ENCODE assay signal across 20 cellular contexts in the genomic region with DNA sequence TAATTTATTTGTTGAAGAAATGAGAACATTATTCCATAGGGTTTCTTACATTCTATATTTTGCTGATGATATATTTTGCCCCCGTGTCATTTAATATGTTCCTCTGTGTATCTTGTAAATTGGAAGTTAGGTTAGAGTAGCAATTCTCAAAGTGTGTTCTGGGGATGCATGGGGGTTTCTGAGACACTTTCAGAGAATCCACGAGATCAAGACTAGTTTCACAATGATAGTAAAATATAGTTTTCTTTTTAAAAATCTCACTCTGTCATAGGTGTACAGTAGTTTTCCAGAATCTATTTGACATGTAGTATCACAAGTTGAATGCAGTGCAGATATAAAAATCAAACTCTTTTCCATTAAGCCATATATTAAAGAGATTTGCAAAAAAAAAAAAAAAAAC.
DNase-seq lines count a peak whose midpoint lies in the region; ATAC-seq lines count a peak whose summit lies in the region.
"Had no signal": no experiment of that assay in that cellular context is flagged by ENCODE, and none has a peak within 500 bp of the region (broad histone marks: within the 10 kb centered on the region; RNA-seq: fewer than 3 reads in every experiment).

No MANE protein-coding gene starts in this region.

- no peaks in the 10 kb centered on the region for H3K9me3 ChIP-seq in SJCRH30 (replicated peaks)
- H3K9me3 ChIP-seq: A549; BLaER1 treated with 17β-estradiol and CSF1 and Interleukin-3, amounts not matched to agents 10 nM and 100 nM; Caco-2 had no signal

- intact Hi-C loops in activated T-helper 1 cell treated with anti-CD3 and anti-CD28 coated beads, Interleukin-12 subunit alpha, Interleukin-12 subunit beta, Interleukin-2, Interleukin-4 antibody, amounts not matched to agents 30 ng/mL and 10 ng/mL and 1 ng/mL, durations not matched to agents 14 hours and 24 hours and 36 hours (cut with micrococcal nuclease): no loop called here

- no peak overlapping the region for H3K27ac Mint-ChIP-seq in activated T-helper 1 cell treated with anti-CD3 and anti-CD28 coated beads, Interleukin-12 subunit alpha, Interleukin-12 subunit beta, Interleukin-2, Interleukin-4 antibody, amounts not matched to agents 30 ng/mL and 10 ng/mL and 1 ng/mL, durations not matched to agents 14 hours and 24 hours and 36 hours
- H3K27ac Mint-ChIP-seq in activated T-helper 17 cell treated with anti-CD3 and anti-CD28 coated beads, Interleukin-2, amount 50 U/mL, for 72 hours: no peak overlapping the region
- H3K27ac Mint-ChIP-seq: B cell; CD4-positive, alpha-beta T cell; CD8-positive, alpha-beta T cell had no signal

- no peak overlapping the region for H3K4me3 ChIP-seq in SJCRH30
- H3K4me3 ChIP-seq: A549; BLaER1 treated with 17β-estradiol and CSF1 and Interleukin-3, amounts not matched to agents 10 nM and 100 nM had no signal

- H3K27me3 ChIP-seq in SJCRH30: no peaks in the 10 kb centered on the region
- H3K27me3 ChIP-seq: BLaER1 treated with 17β-estradiol and CSF1 and Interleukin-3, amounts not matched to agents 10 nM and 100 nM had no signal

- H3K27me3 Mint-ChIP-seq in activated T-helper 1 cell treated with anti-CD3 and anti-CD28 coated beads, Interleukin-12 subunit alpha, Interleukin-12 subunit beta, Interleukin-2, Interleukin-4 antibody, amounts not matched to agents 30 ng/mL and 10 ng/mL and 1 ng/mL, durations not matched to agents 14 hours and 24 hours and 36 hours (ENCODE audit: insufficient read depth): peaks cover 2% of the 10 kb centered on the region
- no peaks in the 10 kb centered on the region for H3K27me3 Mint-ChIP-seq in activated T-helper 17 cell treated with anti-CD3 and anti-CD28 coated beads, Interleukin-2, amount 50 U/mL, for 72 hours
- H3K27me3 Mint-ChIP-seq: B cell had no signal

- H3K4me1 Mint-ChIP-seq in activated T-helper 1 cell treated with anti-CD3 and anti-CD28 coated beads, Interleukin-12 subunit alpha, Interleukin-12 subunit beta, Interleukin-2, Interleukin-4 antibody, amounts not matched to agents 30 ng/mL and 10 ng/mL and 1 ng/mL, durations not matched to agents 14 hours and 24 hours and 36 hours (ENCODE audit: low read depth): no peaks in the 10 kb centered on the region
- H3K4me1 Mint-ChIP-seq in activated T-helper 17 cell treated with anti-CD3 and anti-CD28 coated beads, Interleukin-2, amount 50 U/mL, for 72 hours: no peaks in the 10 kb centered on the region
- H3K4me1 Mint-ChIP-seq: B cell had no signal

- ATAC-seq in GM18868 (IDR thresholded peaks at IDR 0.05; ENCODE audit: unreplicated experiment) (peak; percentile 63), HG02885 (IDR thresholded peaks at IDR 0.05; ENCODE audit: poor library complexity, unreplicated experiment) (peak; percentile 66), HG03095 (IDR thresholded peaks at IDR 0.05; ENCODE audit: unreplicated experiment) (no peak)
- ATAC-seq in activated T-helper 17 cell treated with anti-CD3 and anti-CD28 coated beads, Interleukin-2, amount 50 U/mL, for 72 hours (replicated peaks): no peak
- ATAC-seq: A549; CD8-positive, alpha-beta T cell had no signal

- no peak overlapping the region for H3K4me3 Mint-ChIP-seq in activated T-helper 1 cell treated with anti-CD3 and anti-CD28 coated beads, Interleukin-12 subunit alpha, Interleukin-12 subunit beta, Interleukin-2, Interleukin-4 antibody, amounts not matched to agents 30 ng/mL and 10 ng/mL and 1 ng/mL, durations not matched to agents 14 hours and 24 hours and 36 hours
- H3K4me3 Mint-ChIP-seq in activated T-helper 17 cell treated with anti-CD3 and anti-CD28 coated beads, Interleukin-2, amount 50 U/mL, for 72 hours: no peak overlapping the region
- H3K4me3 Mint-ChIP-seq: B cell; CD4-positive, alpha-beta T cell; CD8-positive, alpha-beta T cell had no signal

- peak overlapping the region; percentile 87 for H3K27ac ChIP-seq in SJCRH30
- H3K27ac ChIP-seq: 22Rv1; A549; BLaER1 treated with 17β-estradiol and CSF1 and Interleukin-3, amounts not matched to agents 10 nM and 100 nM; C4-2B had no signal

- H3K36me3 Mint-ChIP-seq in activated T-helper 1 cell treated with anti-CD3 and anti-CD28 coated beads, Interleukin-12 subunit alpha, Interleukin-12 subunit beta, Interleukin-2, Interleukin-4 antibody, amounts not matched to agents 30 ng/mL and 10 ng/mL and 1 ng/mL, durations not matched to agents 14 hours and 24 hours and 36 hours (ENCODE audit: low read depth): no peaks in the 10 kb centered on the region
- H3K36me3 Mint-ChIP-seq in activated T-helper 17 cell treated with anti-CD3 and anti-CD28 coated beads, Interleukin-2, amount 50 U/mL, for 72 hours (ENCODE audit: low read depth): no peaks in the 10 kb centered on the region
- H3K36me3 Mint-ChIP-seq: CD8-positive, alpha-beta T cell had no signal

- DNase-seq in DMS 273 (lab: John Stamatoyannopoulos, UW; ENCODE audit: unreplicated experiment) (peak; percentile 14), DMS 273 treated with DMSO at 0.1 percent for 48 hours (lab: John Stamatoyannopoulos, UW) (no peak), SJCRH30 (no peak)
- no peak for DNase-seq in activated T-helper 1 cell treated with anti-CD3 and anti-CD28 coated beads, Interleukin-12 subunit alpha, Interleukin-12 subunit beta, Interleukin-2, Interleukin-4 antibody, amounts not matched to agents 30 ng/mL and 10 ng/mL and 1 ng/mL, durations not matched to agents 14 hours and 24 hours and 36 hours (ENCODE audit: low spot score)
- DNase-seq: AML-193; Caco-2; Calu3; CD4-positive, alpha-beta T cell; CD8-positive, alpha-beta T cell; DMS79 treated with DMSO at 0.1 percent for 48 hours; GF-D8 had no signal

- H3K36me3 ChIP-seq in SJCRH30: no peaks in the 10 kb centered on the region
- H3K36me3 ChIP-seq: BLaER1 treated with 17β-estradiol and CSF1 and Interleukin-3, amounts not matched to agents 10 nM and 100 nM had no signal

- H3K9me3 Mint-ChIP-seq in activated T-helper 1 cell treated with anti-CD3 and anti-CD28 coated beads, Interleukin-12 subunit alpha, Interleukin-12 subunit beta, Interleukin-2, Interleukin-4 antibody, amounts not matched to agents 30 ng/mL and 10 ng/mL and 1 ng/mL, durations not matched to agents 14 hours and 24 hours and 36 hours: no peaks in the 10 kb centered on the region
- no peaks in the 10 kb centered on the region for H3K9me3 Mint-ChIP-seq in activated T-helper 17 cell treated with anti-CD3 and anti-CD28 coated beads, Interleukin-2, amount 50 U/mL, for 72 hours
- H3K9me3 Mint-ChIP-seq: CD4-positive, alpha-beta T cell; CD8-positive, alpha-beta T cell had no signal

- H3K4me1 ChIP-seq in SJCRH30: peaks cover 13% of the 10 kb centered on the region
- H3K4me1 ChIP-seq: A549; BLaER1 treated with 17β-estradiol and CSF1 and Interleukin-3, amounts not matched to agents 10 nM and 100 nM; Caco-2 had no signal

Comparison
In these comparisons a context has a peak if more than half of its experiments do, and no peak if none do; other contexts are left out.
1. ATAC-seq: peak in GM18868 (single experiment) and HG02885 (single experiment); none in HG03095 (single experiment) and activated T-helper 17 cell treated with anti-CD3 and anti-CD28 coated beads, Interleukin-2, amount 50 U/mL, for 72 hours (single experiment).